Comparison of ENCODE assay signal across 14 cellular contexts in genomic region chrX:129679856-129680255, GRCh38. TPM values are rescaled to one million over a fixed set of nuclear protein-coding genes. Genes with fewer than 3 reads are reported as not detected.
DNase-seq lines count a peak whose midpoint lies in the region; ATAC-seq and TF ChIP-seq lines count a peak whose summit lies in the region.
"Had no signal": no experiment of that assay in that cellular context is flagged by ENCODE, and none has a peak within 500 bp of the region (broad histone marks: within the 10 kb centered on the region; RNA-seq: fewer than 3 reads in every experiment).

No MANE protein-coding gene starts in this region.

- no peak for TF ChIP-seq CTCF in CD4-positive, alpha-beta T cell (IDR thresholded peaks at IDR 0.05)
- no peak for TF ChIP-seq CTCF in coronary artery (IDR thresholded peaks at IDR 0.05)
- no peak for TF ChIP-seq CTCF in foreskin fibroblast (IDR thresholded peaks at IDR 0.05; ENCODE audit: low read depth, low read length)

- H3K4me1 ChIP-seq in SJCRH30 = peaks cover 4% of the 10 kb centered on the region
- H3K4me1 ChIP-seq: right atrium auricular region had no signal

- no peaks in the 10 kb centered on the region for H3K36me3 ChIP-seq in SJCRH30
- H3K36me3 ChIP-seq: right atrium auricular region had no signal

- H3K9me3 Mint-ChIP-seq in CD4-positive, alpha-beta T cell = no peaks in the 10 kb centered on the region
- H3K9me3 Mint-ChIP-seq: neural crest cell had no signal

- intact Hi-C loops in CD4-positive, alpha-beta T cell (cut with DNase I, micrococcal nuclease) = loop anchor here (5.0 to 10.0 kb wide), 2 partner anchors 102 to 105 kb away; no protein-coding TSS in a partner anchor

- no peaks in the 10 kb centered on the region for H3K9me3 ChIP-seq in CD4-positive, alpha-beta T cell (ENCODE audit: control insufficient read depth, low read length)
- no peaks in the 10 kb centered on the region for H3K9me3 ChIP-seq in SJCRH30 (replicated peaks)
- H3K9me3 ChIP-seq: right atrium auricular region had no signal

- CTCF ChIA-PET in CD4-positive, alpha-beta T cell (lab: Charles Lee) = interaction anchor here (0.7 kb wide), 1 partner anchor 18 kb away, joined by 3 read pairs; no protein-coding TSS in a partner anchor

- POLR2A ChIA-PET in CD4-positive, alpha-beta T cell (lab: Charles Lee) = interaction anchor here (0.7 to 2.2 kb wide), 2 partner anchors 104 to 155 kb away, joined by 3 to 10 read pairs; no protein-coding TSS in a partner anchor

- no peak for ATAC-seq in CD4-positive, alpha-beta T cell (ENCODE audit: poor library complexity)
- ATAC-seq in GM19463 (IDR thresholded peaks at IDR 0.05; ENCODE audit: unreplicated experiment) = no peak

- no peak for DNase-seq in CD4-positive, alpha-beta T cell
- peak; percentile 57 for DNase-seq in ELR (ENCODE audit: low read depth)
- DNase-seq in NCI-H345 treated with DMSO at 0.1 percent for 48 hours (lab: John Stamatoyannopoulos, UW; ENCODE audit: unreplicated experiment) = peak; percentile 37
- DNase-seq in coronary artery (ENCODE audit: low spot score) = peak; percentile 24
- DNase-seq in NCI-H1048 (lab: John Stamatoyannopoulos, UW) = no peak
- no peak for DNase-seq in foreskin fibroblast
- DNase-seq in SJCRH30 = no peak
- DNase-seq: activated CD8-positive, alpha-beta memory T cell treated with anti-CD3 and anti-CD28 coated beads for 24 hours; glutamatergic neuron; mesendoderm; NCI-H446 had no signal

- no peak overlapping the region for H3K27ac ChIP-seq in CD4-positive, alpha-beta T cell (ENCODE audit: low read depth, low read length)
- H3K27ac ChIP-seq in coronary artery (no peak overlapping the region), SJCRH30 (no peak overlapping the region)
- H3K27ac ChIP-seq: right atrium auricular region had no signal

- no peak overlapping the region for H3K4me3 Mint-ChIP-seq in CD4-positive, alpha-beta T cell
- H3K4me3 Mint-ChIP-seq: neural crest cell had no signal

- H3K4me3 ChIP-seq in coronary artery = no peak overlapping the region
- H3K4me3 ChIP-seq in foreskin fibroblast (ENCODE audit: low read depth in 1 of 2, low read length in 2 of 2) = no peak overlapping the region
- H3K4me3 ChIP-seq in SJCRH30 = no peak overlapping the region
- H3K4me3 ChIP-seq: right atrium auricular region had no signal

- H3K27me3 ChIP-seq in CD4-positive, alpha-beta T cell (ENCODE audit: control insufficient read depth, insufficient read depth, low read length) = no peaks in the 10 kb centered on the region
- no peaks in the 10 kb centered on the region for H3K27me3 ChIP-seq in SJCRH30
- H3K27me3 ChIP-seq: right atrium auricular region had no signal

- no peaks in the 10 kb centered on the region for H3K27me3 Mint-ChIP-seq in CD4-positive, alpha-beta T cell

- peaks cover 24% of the 10 kb centered on the region for H3K4me1 Mint-ChIP-seq in CD4-positive, alpha-beta T cell (ENCODE audit: low read depth)
- H3K4me1 Mint-ChIP-seq: neural crest cell had no signal

- peak overlapping the region; percentile 8 for H3K27ac Mint-ChIP-seq in CD4-positive, alpha-beta T cell

- no peaks in the 10 kb centered on the region for H3K36me3 Mint-ChIP-seq in CD4-positive, alpha-beta T cell (ENCODE audit: low read depth)

RNA-seq across cellular contexts. Expression of gene APLN, which starts 25.1 kb away (rescaled TPM):
- total RNA-seq in CD4-positive, alpha-beta T cell = not detected
- 0.73 and 0.81 TPM in 2 replicates for total RNA-seq in SJCRH30 (2014; rRNA removed; shearing (Covaris generic))

RNA-seq across cellular contexts. Expression of gene XPNPEP2, which starts 58.9 kb away (rescaled TPM):
- under 1 TPM; 0.16 to 0.17 TPM for total RNA-seq in CD4-positive, alpha-beta T cell
- 0.14 and 0.25 TPM in 2 replicates for total RNA-seq in SJCRH30 (2014; rRNA removed; shearing (Covaris generic))

Comparison
In these comparisons a context has a peak if more than half of its experiments do, and no peak if none do; other contexts are left out.
1. DNase-seq: peak in ELR (single experiment), NCI-H345 treated with DMSO at 0.1 percent for 48 hours (single experiment) and coronary artery (single experiment); none in CD4-positive, alpha-beta T cell (0 of 10), NCI-H1048 (single experiment), foreskin fibroblast (0 of 2) and SJCRH30 (0 of 2).